ENCODE assay signal across 16 cellular contexts in genomic region chr22:49728566-49729271, GRCh38.
"Had no signal": no experiment of that assay in that cellular context is flagged by ENCODE, and none has a peak within 500 bp of the region (broad histone marks: within the 10 kb centered on the region; RNA-seq: fewer than 3 reads in every experiment).

No MANE protein-coding gene starts in this region.

- H3K27ac ChIP-seq: breast epithelium, colonic mucosa, esophagus muscularis mucosa, neutrophil, parathyroid adenoma, right lobe of liver, skin epidermis, tibial artery had no signal

- H3K9me3 ChIP-seq: colonic mucosa, neutrophil, right lobe of liver had no signal

- H3K4me3 ChIP-seq: breast epithelium, colonic mucosa, esophagus muscularis mucosa, right lobe of liver, skin epidermis, tibial artery had no signal

- H3K4me1 ChIP-seq: breast epithelium, colonic mucosa, parathyroid adenoma, right lobe of liver had no signal

- H3K36me3 ChIP-seq: breast epithelium, colonic mucosa, esophagus muscularis mucosa, neutrophil, right lobe of liver, tibial artery had no signal

- DNase-seq: activated naive CD4-positive, alpha-beta T cell; activated T-cell treated with anti-CD3 and anti-CD28 coated beads, Interleukin-2, amount 50 U/mL, for 1 hour; colonic mucosa; glutamatergic neuron; hippocampal formation; stimulated activated CD4-positive, alpha-beta T cell treated with anti-CD3 and anti-CD28 coated beads, Interleukin-1b, Interleukin-23, amount 100 ng/mL, for 48 hours; T-helper 9 cell; tibial artery had no signal

- ATAC-seq: natural killer cell treated with Interleukin-12 subunit alpha and Interleukin-12 subunit beta and Interleukin-15 and Interleukin-18, amount 100 ng/mL, for 72 hours; right lobe of liver; WTC11 had no signal

- H3K27me3 ChIP-seq: right lobe of liver had no signal
